Comparison of ENCODE assay signal across 1 cellular context in genomic region chr12:94080684-94081009, GRCh38.
A peak's percentile ranks its signal among the peaks of the same experiment; 100 is the strongest.
TF ChIP-seq lines count a peak whose summit lies in the region.

No MANE protein-coding gene starts in this region.

TF ChIP-seq in HepG2, 621 proteins besides CTCF, POLR2A, EP300 and RAD21 (continued from another document):
- TF ChIP-seq ZHX2 (IDR thresholded peaks at IDR 0.05; ENCODE audit: low read depth) (no peak), ZHX2 (CRISPR knock-in tag; IDR thresholded peaks at IDR 0.05; ENCODE audit: borderline replicate concordance) (no peak), SAP130 (CRISPR knock-in tag; IDR thresholded peaks at IDR 0.05; ENCODE audit: low read depth) (peak; percentile 21; the same call in 1 of the 2 replicates), SOX13 (IDR thresholded peaks at IDR 0.05) (no peak), SOX13 (CRISPR knock-in tag; conservative IDR thresholded peaks at IDR 0.05 in 1 of 2, IDR thresholded peaks at IDR 0.05 in 1 of 2) (peak in 1 of 2 experiments; percentile 9; a peak in 1 of 4 replicates), ZFP1 (CRISPR knock-in tag; IDR thresholded peaks at IDR 0.05) (no peak), FOXA3 (CRISPR knock-in tag; IDR thresholded peaks at IDR 0.05) (peak; percentile 36; the same call in 1 of the 2 replicates), HNF4A (CRISPR knock-in tag; IDR thresholded peaks at IDR 0.05) (0 out of 2 replicates have a peak, but pooled peaks have one; percentile 28)
- TF ChIP-seq, protein P1, sequence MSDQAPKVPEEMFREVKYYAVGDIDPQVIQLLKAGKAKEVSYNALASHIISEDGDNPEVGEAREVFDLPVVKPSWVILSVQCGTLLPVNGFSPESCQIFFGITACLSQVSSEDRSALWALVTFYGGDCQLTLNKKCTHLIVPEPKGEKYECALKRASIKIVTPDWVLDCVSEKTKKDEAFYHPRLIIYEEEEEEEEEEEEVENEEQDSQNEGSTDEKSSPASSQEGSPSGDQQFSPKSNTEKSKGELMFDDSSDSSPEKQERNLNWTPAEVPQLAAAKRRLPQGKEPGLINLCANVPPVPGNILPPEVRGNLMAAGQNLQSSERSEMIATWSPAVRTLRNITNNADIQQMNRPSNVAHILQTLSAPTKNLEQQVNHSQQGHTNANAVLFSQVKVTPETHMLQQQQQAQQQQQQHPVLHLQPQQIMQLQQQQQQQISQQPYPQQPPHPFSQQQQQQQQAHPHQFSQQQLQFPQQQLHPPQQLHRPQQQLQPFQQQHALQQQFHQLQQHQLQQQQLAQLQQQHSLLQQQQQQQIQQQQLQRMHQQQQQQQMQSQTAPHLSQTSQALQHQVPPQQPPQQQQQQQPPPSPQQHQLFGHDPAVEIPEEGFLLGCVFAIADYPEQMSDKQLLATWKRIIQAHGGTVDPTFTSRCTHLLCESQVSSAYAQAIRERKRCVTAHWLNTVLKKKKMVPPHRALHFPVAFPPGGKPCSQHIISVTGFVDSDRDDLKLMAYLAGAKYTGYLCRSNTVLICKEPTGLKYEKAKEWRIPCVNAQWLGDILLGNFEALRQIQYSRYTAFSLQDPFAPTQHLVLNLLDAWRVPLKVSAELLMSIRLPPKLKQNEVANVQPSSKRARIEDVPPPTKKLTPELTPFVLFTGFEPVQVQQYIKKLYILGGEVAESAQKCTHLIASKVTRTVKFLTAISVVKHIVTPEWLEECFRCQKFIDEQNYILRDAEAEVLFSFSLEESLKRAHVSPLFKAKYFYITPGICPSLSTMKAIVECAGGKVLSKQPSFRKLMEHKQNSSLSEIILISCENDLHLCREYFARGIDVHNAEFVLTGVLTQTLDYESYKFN (CRISPR knock-in tag; conservative IDR thresholded peaks at IDR 0.05) = peak; percentile 52; the same call in 1 of the 2 replicates
- TF ChIP-seq, protein P2, sequence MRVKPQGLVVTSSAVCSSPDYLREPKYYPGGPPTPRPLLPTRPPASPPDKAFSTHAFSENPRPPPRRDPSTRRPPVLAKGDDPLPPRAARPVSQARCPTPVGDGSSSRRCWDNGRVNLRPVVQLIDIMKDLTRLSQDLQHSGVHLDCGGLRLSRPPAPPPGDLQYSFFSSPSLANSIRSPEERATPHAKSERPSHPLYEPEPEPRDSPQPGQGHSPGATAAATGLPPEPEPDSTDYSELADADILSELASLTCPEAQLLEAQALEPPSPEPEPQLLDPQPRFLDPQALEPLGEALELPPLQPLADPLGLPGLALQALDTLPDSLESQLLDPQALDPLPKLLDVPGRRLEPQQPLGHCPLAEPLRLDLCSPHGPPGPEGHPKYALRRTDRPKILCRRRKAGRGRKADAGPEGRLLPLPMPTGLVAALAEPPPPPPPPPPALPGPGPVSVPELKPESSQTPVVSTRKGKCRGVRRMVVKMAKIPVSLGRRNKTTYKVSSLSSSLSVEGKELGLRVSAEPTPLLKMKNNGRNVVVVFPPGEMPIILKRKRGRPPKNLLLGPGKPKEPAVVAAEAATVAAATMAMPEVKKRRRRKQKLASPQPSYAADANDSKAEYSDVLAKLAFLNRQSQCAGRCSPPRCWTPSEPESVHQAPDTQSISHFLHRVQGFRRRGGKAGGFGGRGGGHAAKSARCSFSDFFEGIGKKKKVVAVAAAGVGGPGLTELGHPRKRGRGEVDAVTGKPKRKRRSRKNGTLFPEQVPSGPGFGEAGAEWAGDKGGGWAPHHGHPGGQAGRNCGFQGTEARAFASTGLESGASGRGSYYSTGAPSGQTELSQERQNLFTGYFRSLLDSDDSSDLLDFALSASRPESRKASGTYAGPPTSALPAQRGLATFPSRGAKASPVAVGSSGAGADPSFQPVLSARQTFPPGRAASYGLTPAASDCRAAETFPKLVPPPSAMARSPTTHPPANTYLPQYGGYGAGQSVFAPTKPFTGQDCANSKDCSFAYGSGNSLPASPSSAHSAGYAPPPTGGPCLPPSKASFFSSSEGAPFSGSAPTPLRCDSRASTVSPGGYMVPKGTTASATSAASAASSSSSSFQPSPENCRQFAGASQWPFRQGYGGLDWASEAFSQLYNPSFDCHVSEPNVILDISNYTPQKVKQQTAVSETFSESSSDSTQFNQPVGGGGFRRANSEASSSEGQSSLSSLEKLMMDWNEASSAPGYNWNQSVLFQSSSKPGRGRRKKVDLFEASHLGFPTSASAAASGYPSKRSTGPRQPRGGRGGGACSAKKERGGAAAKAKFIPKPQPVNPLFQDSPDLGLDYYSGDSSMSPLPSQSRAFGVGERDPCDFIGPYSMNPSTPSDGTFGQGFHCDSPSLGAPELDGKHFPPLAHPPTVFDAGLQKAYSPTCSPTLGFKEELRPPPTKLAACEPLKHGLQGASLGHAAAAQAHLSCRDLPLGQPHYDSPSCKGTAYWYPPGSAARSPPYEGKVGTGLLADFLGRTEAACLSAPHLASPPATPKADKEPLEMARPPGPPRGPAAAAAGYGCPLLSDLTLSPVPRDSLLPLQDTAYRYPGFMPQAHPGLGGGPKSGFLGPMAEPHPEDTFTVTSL (CRISPR knock-in tag; IDR thresholded peaks at IDR 0.05; ENCODE audit: borderline replicate concordance) = peak; percentile 60; the same call in 1 of the 2 replicates
- TF ChIP-seq, protein P3, sequence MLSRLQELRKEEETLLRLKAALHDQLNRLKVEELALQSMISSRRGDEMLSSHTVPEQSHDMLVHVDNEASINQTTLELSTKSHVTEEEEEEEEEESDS (CRISPR knock-in tag; IDR thresholded peaks at IDR 0.05; ENCODE audit: borderline replicate concordance) = no peak
